Comparison of ENCODE assay signal across 20 cellular contexts in the genomic region with DNA sequence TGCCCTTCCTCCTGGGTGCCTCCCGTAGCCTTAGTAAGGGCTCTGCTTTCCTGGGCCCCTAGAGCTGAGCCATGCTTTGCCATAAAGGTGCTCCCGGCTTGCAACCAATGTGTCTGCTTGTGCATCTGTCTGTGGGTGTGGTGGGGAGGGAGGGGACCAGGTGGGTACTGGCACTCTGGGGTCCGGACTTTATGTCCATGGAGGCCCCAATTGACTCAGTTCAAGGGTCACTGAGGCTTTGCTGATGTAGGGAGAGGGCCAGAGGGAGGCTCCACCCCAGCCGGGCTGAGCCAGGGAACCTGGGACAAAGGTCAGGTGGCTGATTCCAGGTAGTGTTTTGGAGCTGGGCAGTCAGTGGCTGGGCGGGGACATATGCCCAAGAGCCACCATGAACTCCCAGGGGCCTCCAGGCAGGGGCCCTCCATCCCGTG. TPM values are rescaled to one million over a fixed set of nuclear protein-coding genes. Genes with fewer than 3 reads are reported as not detected.
"Had no signal": no experiment of that assay in that cellular context is flagged by ENCODE, and none has a peak within 500 bp of the region (broad histone marks: within the 10 kb centered on the region; RNA-seq: fewer than 3 reads in every experiment).

No MANE protein-coding gene starts in this region.

- H3K27ac ChIP-seq: coronary artery, esophagus squamous epithelium, skin epidermis had no signal

- H3K4me3 ChIP-seq: coronary artery, esophagus squamous epithelium, skin epidermis had no signal

- H3K4me3 Mint-ChIP-seq: activated B cell treated with CpG ODN at 0.5 μM for 24 hours; activated CD4-positive, alpha-beta T cell treated with anti-CD3 and anti-CD28 coated beads, Interleukin-2, amount 10 ng/mL, durations not matched to agents 24 days and 14 days; activated CD8-positive, alpha-beta T cell treated with anti-CD3 and anti-CD28 coated beads, Interleukin-2, amount 10 ng/mL, durations not matched to agents 7 days and 5 days; activated naive CD8-positive, alpha-beta T cell; neural crest cell had no signal

- H3K27ac Mint-ChIP-seq: activated B cell treated with CpG ODN at 0.5 μM for 24 hours; activated CD4-positive, alpha-beta T cell treated with anti-CD3 and anti-CD28 coated beads, Interleukin-2, amount 10 ng/mL, durations not matched to agents 24 days and 14 days; activated CD8-positive, alpha-beta T cell treated with anti-CD3 and anti-CD28 coated beads, Interleukin-2, amount 10 ng/mL, durations not matched to agents 7 days and 5 days; activated naive CD8-positive, alpha-beta T cell had no signal

- H3K36me3 Mint-ChIP-seq: activated naive CD8-positive, alpha-beta T cell; brain had no signal

- DNase-seq: activated B cell treated with CpG ODN at 0.5 μM for 24 hours; activated CD4-positive, alpha-beta T cell treated with anti-CD3 and anti-CD28 coated beads, Interleukin-2, amount 10 ng/mL, durations not matched to agents 24 days and 14 days; activated CD8-positive, alpha-beta memory T cell treated with anti-CD3 and anti-CD28 coated beads, Interleukin-2, amount 50 U/mL, for 4 hours; activated CD8-positive, alpha-beta T cell treated with anti-CD3 and anti-CD28 coated beads, Interleukin-2, amount 10 ng/mL, durations not matched to agents 7 days and 5 days; activated gamma-delta T cell treated with Interleukin-2 at 50 U/mL for 16 hours; amygdala; central memory CD4-positive, alpha-beta T cell; effector CD4-positive, alpha-beta T cell; esophagus squamous epithelium; hippocampal formation; mesendoderm; stimulated activated CD4-positive, alpha-beta T cell treated with anti-CD3 and anti-CD28 coated beads, Interleukin-4, amount 100 ng/mL, for 24 hours; stimulated activated naive CD4-positive, alpha-beta T cell; trophoblast cell had no signal

- H3K9me3 ChIP-seq: esophagus squamous epithelium had no signal

- ATAC-seq: activated CD8-positive, alpha-beta T cell treated with anti-CD3 and anti-CD28 coated beads, Interleukin-2, amount 10 ng/mL, durations not matched to agents 7 days and 5 days had no signal

- H3K9me3 Mint-ChIP-seq: activated B cell treated with CpG ODN at 0.5 μM for 24 hours; activated CD4-positive, alpha-beta T cell treated with anti-CD3 and anti-CD28 coated beads, Interleukin-2, amount 10 ng/mL, durations not matched to agents 24 days and 14 days; brain; neural crest cell had no signal

RNA-seq across cellular contexts. Expression of gene ESPN, which starts 26.4 kb away (rescaled TPM):
- total RNA-seq: fibroblast of villous mesenchyme had no signal

RNA-seq across cellular contexts. Expression of gene HES2, which starts 31.2 kb away (rescaled TPM):
- total RNA-seq: activated B cell treated with CpG ODN at 0.5 μM for 24 hours had no signal
